Comparison of ENCODE assay signal across 9 cellular contexts in the genomic region with DNA sequence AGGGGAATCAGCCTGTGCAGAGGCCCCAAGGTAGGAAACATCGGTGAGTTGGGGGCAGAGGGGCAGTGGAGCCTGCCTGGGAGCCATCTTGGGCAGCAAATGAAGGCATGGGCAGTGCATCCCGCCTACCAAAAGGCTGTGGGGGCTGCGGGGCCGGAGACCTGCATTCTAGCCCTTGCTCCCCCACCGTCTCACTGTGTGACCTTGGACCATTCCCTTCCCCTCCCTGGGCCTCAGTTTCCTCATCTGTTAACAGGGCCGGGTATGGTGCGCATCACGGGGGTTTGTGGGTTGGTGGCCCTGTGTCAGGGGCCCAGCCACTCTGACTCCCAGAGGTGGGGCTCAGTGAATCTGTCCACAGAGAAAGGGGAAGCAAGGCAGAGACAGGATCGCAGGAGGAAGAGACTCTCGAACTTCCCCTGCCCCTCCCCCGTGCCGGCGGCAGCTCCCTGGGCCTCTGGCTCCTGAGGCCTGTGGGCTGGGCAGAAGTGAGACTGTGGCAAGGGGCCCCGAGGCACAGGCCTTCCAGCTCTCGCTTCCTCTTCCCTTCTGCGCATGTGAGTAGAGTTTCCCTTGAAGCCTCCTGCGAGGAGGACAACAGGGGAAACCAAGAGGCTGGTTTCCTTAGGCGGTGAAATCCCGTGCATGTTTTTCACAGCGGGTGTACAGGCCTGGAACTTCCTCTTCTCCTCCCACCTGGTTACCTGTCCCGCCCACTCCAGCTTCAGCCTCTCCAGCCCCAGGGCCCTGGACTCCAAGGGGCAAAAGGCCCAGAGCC. TPM values are rescaled to one million over a fixed set of nuclear protein-coding genes. Genes with fewer than 3 reads are reported as not detected.
A peak's percentile ranks its signal among the peaks of the same experiment; 100 is the strongest.
DNase-seq lines count a peak whose midpoint lies in the region; ATAC-seq and TF ChIP-seq lines count a peak whose summit lies in the region.
"Had no signal": no experiment of that assay in that cellular context is flagged by ENCODE, and none has a peak within 500 bp of the region (broad histone marks: within the 10 kb centered on the region; RNA-seq: fewer than 3 reads in every experiment).

No MANE protein-coding gene starts in this region.

- H3K4me2 ChIP-seq in OCI-LY7 (ENCODE audit: low read length) = peak overlapping the region; percentile 76

- H3K9me3 ChIP-seq in OCI-LY7 (ENCODE audit: low read length) = no peaks in the 10 kb centered on the region
- H3K9me3 ChIP-seq: thoracic aorta had no signal

- CTCF ChIA-PET in OCI-LY7 (lab: Charles Lee; ENCODE audit: unreplicated experiment) = no interaction called here

- peaks cover 66% of the 10 kb centered on the region for H3K4me1 ChIP-seq in OCI-LY7 (ENCODE audit: insufficient read depth, low read length, poor library complexity, severe bottlenecking)

- H3K36me3 Mint-ChIP-seq in activated T-helper 2 cell treated with anti-CD3 and anti-CD28 coated beads, Interferon-gamma antibody, Interleukin-2, Interleukin-4, amounts not matched to agents 10 μg/mL and 5 μg/mL and 100 μg/mL, durations not matched to agents 14 hours and 24 hours and 36 hours (ENCODE audit: low read depth) = no peaks in the 10 kb centered on the region

- peak overlapping the region; percentile 33 for H3K4me3 ChIP-seq in OCI-LY7 (ENCODE audit: low read depth, low read length, poor library complexity, severe bottlenecking)
- H3K4me3 ChIP-seq: thoracic aorta had no signal

- peak; percentile 77 for ATAC-seq in GM18505 (IDR thresholded peaks at IDR 0.05; ENCODE audit: unreplicated experiment)
- peak; percentile 78 for ATAC-seq in HG02870 (IDR thresholded peaks at IDR 0.05; ENCODE audit: unreplicated experiment)

- no peaks in the 10 kb centered on the region for H3K9me2 ChIP-seq in OCI-LY7 (ENCODE audit: insufficient read depth, low read length)

- H3K36me3 ChIP-seq in OCI-LY7 (ENCODE audit: insufficient read depth, low read length) = 0 out of 2 replicates have a peak, but pooled peaks cover 4% of the 10 kb centered on the region
- H3K36me3 ChIP-seq: thoracic aorta had no signal

- peaks cover 5% of the 10 kb centered on the region; the same call in 1 of the 2 replicates for H3K79me2 ChIP-seq in OCI-LY7 (ENCODE audit: insufficient read depth, low read depth, low read length)

- peak overlapping the region; percentile 78 for H3K27ac Mint-ChIP-seq in activated T-helper 2 cell treated with anti-CD3 and anti-CD28 coated beads, Interferon-gamma antibody, Interleukin-2, Interleukin-4, amounts not matched to agents 10 μg/mL and 5 μg/mL and 100 μg/mL, durations not matched to agents 14 hours and 24 hours and 36 hours

- no peaks in the 10 kb centered on the region for H3K9me3 Mint-ChIP-seq in activated T-helper 2 cell treated with anti-CD3 and anti-CD28 coated beads, Interferon-gamma antibody, Interleukin-2, Interleukin-4, amounts not matched to agents 10 μg/mL and 5 μg/mL and 100 μg/mL, durations not matched to agents 14 hours and 24 hours and 36 hours

- no peak overlapping the region for H2AFZ ChIP-seq in OCI-LY7 (ENCODE audit: low read length)

- no TSS peak for BruUV-seq in OCI-LY7 (replicated peaks; lab: Mats Ljungman, UMichigan)

- H3K4me1 Mint-ChIP-seq in activated T-helper 2 cell treated with anti-CD3 and anti-CD28 coated beads, Interferon-gamma antibody, Interleukin-2, Interleukin-4, amounts not matched to agents 10 μg/mL and 5 μg/mL and 100 μg/mL, durations not matched to agents 14 hours and 24 hours and 36 hours (ENCODE audit: low read depth) = peaks cover 42% of the 10 kb centered on the region

- no peaks in the 10 kb centered on the region for H3K27me3 Mint-ChIP-seq in activated T-helper 2 cell treated with anti-CD3 and anti-CD28 coated beads, Interferon-gamma antibody, Interleukin-2, Interleukin-4, amounts not matched to agents 10 μg/mL and 5 μg/mL and 100 μg/mL, durations not matched to agents 14 hours and 24 hours and 36 hours (ENCODE audit: low read depth)

- DNase-seq in OCI-LY7 (ENCODE audit: low spot score) = peak; percentile 95
- peak; percentile 67 for DNase-seq in activated T-helper 2 cell treated with anti-CD3 and anti-CD28 coated beads, Interferon-gamma antibody, Interleukin-2, Interleukin-4, amounts not matched to agents 10 μg/mL and 5 μg/mL and 100 μg/mL, durations not matched to agents 14 hours and 24 hours and 36 hours (ENCODE audit: low spot score)
- peak; percentile 56 for DNase-seq in iPS DF 4.7 (ENCODE audit: extremely low read depth, low spot score)
- DNase-seq in stimulated activated CD4-positive, alpha-beta T cell treated with anti-CD3 and anti-CD28 coated beads, Interleukin-2, amount 100 ng/mL, for 4 hours (ENCODE audit: low read depth) = peak; percentile 31
- DNase-seq in NCI-H526 treated with DMSO at 0.1 percent for 48 hours (lab: John Stamatoyannopoulos, UW) = no peak
- no peak for DNase-seq in NCI-H345 treated with DMSO at 0.1 percent for 48 hours (lab: John Stamatoyannopoulos, UW; ENCODE audit: unreplicated experiment)

- peak overlapping the region; percentile 83 for H3K27ac ChIP-seq in OCI-LY7 (ENCODE audit: low read depth, low read length, poor library complexity, severe bottlenecking)

- intact Hi-C loops in OCI-LY7 (cut with micrococcal nuclease; ENCODE audit: unreplicated experiment) = loop anchor here (1.0 kb wide), 1 partner anchor 12 kb away; no protein-coding TSS in a partner anchor
- intact Hi-C loops in activated T-helper 2 cell treated with anti-CD3 and anti-CD28 coated beads, Interferon-gamma antibody, Interleukin-2, Interleukin-4, amounts not matched to agents 10 μg/mL and 5 μg/mL and 100 μg/mL, durations not matched to agents 14 hours and 24 hours and 36 hours (cut with micrococcal nuclease) = loop anchor here (1.0 to 2.0 kb wide), 5 partner anchors 21 to 57 kb away; no protein-coding TSS in a partner anchor

- TF ChIP-seq POLR2A in GM18505 (IDR thresholded peaks at IDR 0.05; ENCODE audit: borderline replicate concordance, extremely low read depth, insufficient read depth, insufficient read length) = peak; percentile 55

- no peak for TF ChIP-seq CTCF in OCI-LY7 (conservative IDR thresholded peaks at IDR 0.05; ENCODE audit: low read length)

- POLR2A ChIA-PET in OCI-LY7 (lab: Charles Lee) = interaction anchor here (0.6 to 1.5 kb wide), 3 partner anchors 12 to 36 kb away, joined by 3 to 4 read pairs (median 3); no protein-coding TSS in a partner anchor

- H3K4me3 Mint-ChIP-seq in activated T-helper 2 cell treated with anti-CD3 and anti-CD28 coated beads, Interferon-gamma antibody, Interleukin-2, Interleukin-4, amounts not matched to agents 10 μg/mL and 5 μg/mL and 100 μg/mL, durations not matched to agents 14 hours and 24 hours and 36 hours (ENCODE audit: low read depth) = no peak overlapping the region

- no peaks in the 10 kb centered on the region for H4K20me1 ChIP-seq in OCI-LY7 (ENCODE audit: insufficient read depth, low read length)

RNA-seq across cellular contexts. Expression of a gene that starts 42.9 kb away (rescaled TPM):
- 204 and 220 TPM in 2 replicates for total RNA-seq in OCI-LY7 (2014; rRNA removed; shearing (Covaris generic))
- 216 and 224 TPM in 2 replicates for total RNA-seq in OCI-LY7 (2022)
- 139 and 141 TPM in 2 replicates for total RNA-seq in activated T-helper 2 cell treated with anti-CD3 and anti-CD28 coated beads, Interferon-gamma antibody, Interleukin-2, Interleukin-4, amounts not matched to agents 10 μg/mL and 5 μg/mL and 100 μg/mL, durations not matched to agents 14 hours and 24 hours and 36 hours

RNA-seq across cellular contexts. Expression of a gene that starts 58.3 kb away (rescaled TPM):
- total RNA-seq in OCI-LY7 (2014; rRNA removed; shearing (Covaris generic)) = 8.6 and 13.8 TPM in 2 replicates
- total RNA-seq in OCI-LY7 (2022) = 19.0 and 21.9 TPM in 2 replicates
- 31.4 and 34.2 TPM in 2 replicates for total RNA-seq in activated T-helper 2 cell treated with anti-CD3 and anti-CD28 coated beads, Interferon-gamma antibody, Interleukin-2, Interleukin-4, amounts not matched to agents 10 μg/mL and 5 μg/mL and 100 μg/mL, durations not matched to agents 14 hours and 24 hours and 36 hours

Comparison
In these comparisons a context has a peak if more than half of its experiments do, and no peak if none do; other contexts are left out.
1. DNase-seq: peak in OCI-LY7 (single experiment), activated T-helper 2 cell treated with anti-CD3 and anti-CD28 coated beads, Interferon-gamma antibody, Interleukin-2, Interleukin-4, amounts not matched to agents 10 μg/mL and 5 μg/mL and 100 μg/mL, durations not matched to agents 14 hours and 24 hours and 36 hours (single experiment), iPS DF 4.7 (single experiment) and stimulated activated CD4-positive, alpha-beta T cell treated with anti-CD3 and anti-CD28 coated beads, Interleukin-2, amount 100 ng/mL, for 4 hours (single experiment); none in NCI-H526 treated with DMSO at 0.1 percent for 48 hours (single experiment) and NCI-H345 treated with DMSO at 0.1 percent for 48 hours (single experiment).